In genomic region chr9:70590264-70590646, GRCh38 we compare ENCODE assay signal across 16 cellular contexts.
DNase-seq lines count a peak whose midpoint lies in the region; ATAC-seq and TF ChIP-seq lines count a peak whose summit lies in the region.
"Had no signal": no experiment of that assay in that cellular context is flagged by ENCODE, and none has a peak within 500 bp of the region (broad histone marks: within the 10 kb centered on the region; RNA-seq: fewer than 3 reads in every experiment).

No MANE protein-coding gene starts in this region.

- no peak for TF ChIP-seq RAD21 in IMR-90 (IDR thresholded peaks at IDR 0.05; ENCODE audit: low read length)

- H2AK5ac ChIP-seq in IMR-90 (ENCODE audit: low read depth, low read length): peak overlapping the region; percentile 17; the same call in 1 of the 2 replicates

- peak overlapping the region; percentile 37 for H4K5ac ChIP-seq in IMR-90 (ENCODE audit: low read depth, low read length)

- H3K4me3 ChIP-seq in IMR-90 (ENCODE audit: insufficient read depth, low read depth, low read length) (no peak overlapping the region), coronary artery (no peak overlapping the region), mesodermal cell (ENCODE audit: extremely low read depth, insufficient read depth, low read length, poor library complexity, severe bottlenecking) (no peak overlapping the region), thoracic aorta (peak overlapping the region; percentile 44)
- H3K4me3 ChIP-seq: neural progenitor cell had no signal

- DNase-seq in IMR-90: peak; percentile 70
- no peak for DNase-seq in coronary artery (ENCODE audit: low spot score)
- no peak for DNase-seq in thoracic aorta (ENCODE audit: low spot score)
- no peak for DNase-seq in T-helper 9 cell
- DNase-seq in C1 segment of cervical spinal cord (lab: John Stamatoyannopoulos, UW): no peak
- DNase-seq in SHP77 (lab: John Stamatoyannopoulos, UW): no peak
- no peak for DNase-seq in NCI-H82 treated with DMSO at 0.1 percent for 48 hours (lab: John Stamatoyannopoulos, UW; ENCODE audit: unreplicated experiment)
- DNase-seq: activated T-cell treated with anti-CD3 and anti-CD28 coated beads, Interleukin-2, amount 50 U/mL, for 72 hours; CD4-positive, alpha-beta memory T cell; NCI-H1436 treated with DMSO at 0.1 percent for 48 hours; NCI-H774; stimulated activated CD4-positive, alpha-beta T cell treated with anti-CD3 and anti-CD28 coated beads, Interleukin-2, amount 100 ng/mL, for 24 hours had no signal

- in situ Hi-C loops in IMR-90 (cut with MboI; ENCODE audit: low sequenced_read_pairs): no loop called here

- peak overlapping the region; percentile 78 for H3K14ac ChIP-seq in IMR-90 (replicated peaks; ENCODE audit: low read depth, low read length)

- no peak overlapping the region for H3K9ac ChIP-seq in IMR-90 (ENCODE audit: low read depth, low read length)
- H3K9ac ChIP-seq: neural progenitor cell had no signal

- no TSS peak for BruUV-seq in IMR-90 (replicated peaks; lab: Mats Ljungman, UMichigan)

- H3K23ac ChIP-seq in IMR-90 (ENCODE audit: low read depth, low read length): peak overlapping the region; percentile 96

- ATAC-seq in IMR-90 (ENCODE audit: low read depth): peak; percentile 30
- ATAC-seq in thoracic aorta (ENCODE audit: insufficient number of reproducible peaks, low FRiP score, low read depth): no peak
- ATAC-seq: activated CD4-positive, CD25-positive, alpha-beta regulatory T cell treated with anti-CD3 and anti-CD28 coated beads, Interleukin-2, amount 50 U/mL, for 24 hours; activated T-cell treated with anti-CD3 and anti-CD28 coated beads, Interleukin-2, amount 50 U/mL, for 72 hours; stimulated activated memory B cell treated with anti-CD40 and anti-IgM and Interleukin-4, amounts not matched to agents 10 μg/mL and 1 μg/mL and 100 μg/mL, for 72 hours had no signal

- no peak for TF ChIP-seq CTCF in IMR-90 (conservative IDR thresholded peaks at IDR 0.05; ENCODE audit: low read depth, low read length)
- no peak for TF ChIP-seq CTCF in coronary artery (IDR thresholded peaks at IDR 0.05)
- TF ChIP-seq CTCF in thoracic aorta (IDR thresholded peaks at IDR 0.05): no peak

- no CpG with 5 or more reads among the region's 3 CpGs for WGBS in IMR-90 (ENCODE audit: extremely low coverage in 2 of 2, insufficient read length in 1 of 2), 2 experiments
- 90 to 100% methylated on average over 2 of the region's 3 CpGs for WGBS in mesodermal cell (ENCODE audit: insufficient coverage in 2 of 2), 2 experiments

- no peak; the same call in 1 of the 2 replicates for TF ChIP-seq POLR2A in IMR-90 (IDR thresholded peaks at IDR 0.05; ENCODE audit: low read depth, low read length)

- peaks cover 0 to 9% of the 10 kb centered on the region in 2 experiments; a peak in 2 of 4 replicates for H3K79me1 ChIP-seq in IMR-90 (ENCODE audit: low read depth in 1 of 2, low read length in 2 of 2)

- H3K36me3 ChIP-seq in IMR-90 (ENCODE audit: control insufficient read depth, insufficient read depth, low read length) (no peaks in the 10 kb centered on the region), mesodermal cell (ENCODE audit: control insufficient read depth, insufficient read depth, low read length) (no peaks in the 10 kb centered on the region), thoracic aorta (no peaks in the 10 kb centered on the region)
- H3K36me3 ChIP-seq: neural progenitor cell had no signal

- H2AFZ ChIP-seq in IMR-90 (replicated peaks; ENCODE audit: low read length, poor library complexity): no peak overlapping the region
- H2AFZ ChIP-seq: neural progenitor cell had no signal

- CTCF ChIA-PET in IMR-90 (lab: Yijun Ruan, JAX): interaction anchor here (1.0 kb wide), 1 partner anchor 12 kb away, joined by 3 read pairs; no protein-coding TSS in a partner anchor

- H3K4me2 ChIP-seq in IMR-90 (ENCODE audit: low read depth, low read length): peak overlapping the region; percentile 45; the same call in 1 of the 2 replicates
- H3K4me2 ChIP-seq: neural progenitor cell had no signal

- H4K91ac ChIP-seq in IMR-90 (ENCODE audit: insufficient read depth, low read depth, low read length): peak overlapping the region; percentile 85; the same call in 1 of the 2 replicates

- H4K20me1 ChIP-seq in IMR-90 (ENCODE audit: insufficient read depth, low read length): no peaks in the 10 kb centered on the region

- H4K8ac ChIP-seq in IMR-90 (ENCODE audit: low read depth in 2 of 2, low read length in 2 of 2): peak overlapping the region; percentile 30 to 79; a peak in 3 of 4 replicates

- POLR2A ChIA-PET in IMR-90 (lab: Charles Lee; ENCODE audit: unreplicated experiment): no interaction called here

- H3K27ac ChIP-seq in IMR-90 (ENCODE audit: insufficient read depth, low read length): peak overlapping the region; percentile 95
- peak overlapping the region; percentile 91 to 93 for H3K27ac ChIP-seq in coronary artery
- peak overlapping the region; percentile 32 for H3K27ac ChIP-seq in mesodermal cell (ENCODE audit: low read depth, low read length, severe bottlenecking)
- peak overlapping the region; percentile 90 to 92 for H3K27ac ChIP-seq in thoracic aorta
- H3K27ac ChIP-seq: neural progenitor cell had no signal

- dilution Hi-C loops in IMR-90 (cut with HindIII; ENCODE audit: low sequenced_read_pairs, unreplicated experiment): no loop called here

- no peaks in the 10 kb centered on the region for H3K27me3 ChIP-seq in IMR-90 (ENCODE audit: control insufficient read depth, insufficient read depth, low read length)
- no peaks in the 10 kb centered on the region for H3K27me3 ChIP-seq in thoracic aorta (replicated peaks; ENCODE audit: insufficient read depth)
- H3K27me3 ChIP-seq: neural progenitor cell had no signal

- peak overlapping the region; percentile 87 for H2BK5ac ChIP-seq in IMR-90 (ENCODE audit: low read depth, low read length, poor library complexity, severe bottlenecking)

- peak overlapping the region; percentile 75 for H3K56ac ChIP-seq in IMR-90 (ENCODE audit: extremely low read depth, insufficient read depth, low read length)

- peaks cover 19% of the 10 kb centered on the region for H3K9me1 ChIP-seq in IMR-90 (ENCODE audit: insufficient read depth, low read length)

- peak overlapping the region; percentile 97 for H2BK120ac ChIP-seq in IMR-90 (ENCODE audit: low read depth, low read length)

- no peaks in the 10 kb centered on the region for H3K9me3 ChIP-seq in IMR-90 (ENCODE audit: control insufficient read depth, insufficient read depth, low read length)
- no peaks in the 10 kb centered on the region for H3K9me3 ChIP-seq in mesodermal cell (ENCODE audit: control insufficient read depth, low read length)
- H3K9me3 ChIP-seq in thoracic aorta: no peaks in the 10 kb centered on the region

- intact Hi-C loops in IMR-90 (cut with micrococcal nuclease): no loop called here

- H3K18ac ChIP-seq in IMR-90 (ENCODE audit: low read depth, low read length): peak overlapping the region; percentile 49

- peak overlapping the region; percentile 93; the same call in 1 of the 3 replicates for H2BK15ac ChIP-seq in IMR-90 (ENCODE audit: low read depth, low read length)

- H3K4ac ChIP-seq in IMR-90 (ENCODE audit: low read depth, low read length): peak overlapping the region; percentile 98; the same call in 1 of the 2 replicates

- no peak overlapping the region for H2AK9ac ChIP-seq in IMR-90 (replicated peaks; ENCODE audit: low read depth, low read length, poor library complexity)

- peaks cover 27% of the 10 kb centered on the region for H3K4me1 ChIP-seq in IMR-90 (ENCODE audit: control insufficient read depth, insufficient read depth, low read length)
- H3K4me1 ChIP-seq in mesodermal cell (ENCODE audit: control insufficient read depth, insufficient read depth, low read length, poor library complexity, severe bottlenecking): peaks cover 33% of the 10 kb centered on the region
- peaks cover 50 to 65% of the 10 kb centered on the region in 2 donors for H3K4me1 ChIP-seq in thoracic aorta (ENCODE audit: control insufficient read depth in 1 of 2, low read depth in 2 of 2)
- H3K4me1 ChIP-seq: neural progenitor cell had no signal

- peak overlapping the region; percentile 99 for H2BK20ac ChIP-seq in IMR-90 (ENCODE audit: low read depth, low read length)

TF ChIP-seq in IMR-90, 13 proteins besides CTCF, POLR2A, EP300 and RAD21:
- TF ChIP-seq CEBPB (IDR thresholded peaks at IDR 0.05; ENCODE audit: low read depth, low read length) (no peak), USF2 (IDR thresholded peaks at IDR 0.05; ENCODE audit: low read depth, low read length) (no peak), NFE2L2 (IDR thresholded peaks at IDR 0.05; ENCODE audit: low read depth, low read length) (no peak), SMC3 (IDR thresholded peaks at IDR 0.05; ENCODE audit: low read depth, low read length) (no peak), RFX5 (IDR thresholded peaks at IDR 0.05; ENCODE audit: low read depth, low read length) (no peak), MAZ (IDR thresholded peaks at IDR 0.05; ENCODE audit: borderline replicate concordance, low read depth, low read length) (no peak), BHLHE40 (IDR thresholded peaks at IDR 0.05; ENCODE audit: low read depth, low read length) (no peak), MXI1 (IDR thresholded peaks at IDR 0.05; ENCODE audit: borderline replicate concordance, low read depth, low read length) (no peak), CHD1 (IDR thresholded peaks at IDR 0.05; ENCODE audit: low read depth, low read length) (no peak), FOS (IDR thresholded peaks at IDR 0.05; ENCODE audit: low read depth, low read length) (no peak)
- TF ChIP-seq, protein P1, sequence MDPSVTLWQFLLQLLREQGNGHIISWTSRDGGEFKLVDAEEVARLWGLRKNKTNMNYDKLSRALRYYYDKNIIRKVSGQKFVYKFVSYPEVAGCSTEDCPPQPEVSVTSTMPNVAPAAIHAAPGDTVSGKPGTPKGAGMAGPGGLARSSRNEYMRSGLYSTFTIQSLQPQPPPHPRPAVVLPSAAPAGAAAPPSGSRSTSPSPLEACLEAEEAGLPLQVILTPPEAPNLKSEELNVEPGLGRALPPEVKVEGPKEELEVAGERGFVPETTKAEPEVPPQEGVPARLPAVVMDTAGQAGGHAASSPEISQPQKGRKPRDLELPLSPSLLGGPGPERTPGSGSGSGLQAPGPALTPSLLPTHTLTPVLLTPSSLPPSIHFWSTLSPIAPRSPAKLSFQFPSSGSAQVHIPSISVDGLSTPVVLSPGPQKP (IDR thresholded peaks at IDR 0.05; ENCODE audit: borderline replicate concordance, low read depth, low read length): no peak

Comparison
In these comparisons a context has a peak if more than half of its experiments do, and no peak if none do; other contexts are left out.
1. H3K27ac ChIP-seq: peak in every context shown above with its lines; median percentile 95 in IMR-90; 92 in coronary artery; 91 in thoracic aorta; 32 in mesodermal cell.